Comparison of ENCODE assay signal across 26 cellular contexts in genomic region chr11:46215208-46215931, GRCh38.
"Had no signal": no experiment of that assay in that cellular context is flagged by ENCODE, and none has a peak within 500 bp of the region (broad histone marks: within the 10 kb centered on the region; RNA-seq: fewer than 3 reads in every experiment).

No MANE protein-coding gene starts in this region.

- DNase-seq: colonic mucosa; dermis blood vessel endothelial cell; effector memory CD4-positive, alpha-beta T cell; foreskin keratinocyte; heart left ventricle; left cardiac atrium; left lung; mesendoderm; midbrain; naive thymus-derived CD8-positive, alpha-beta T cell; pancreas; right lobe of liver; stimulated activated CD4-positive, alpha-beta T cell treated with anti-CD3 and anti-CD28 coated beads, Interleukin-15, amount 100 ng/mL, for 24 hours; stimulated activated CD4-positive, alpha-beta T cell treated with anti-CD3 and anti-CD28 coated beads, Interleukin-2, amount 100 ng/mL, for 48 hours; stimulated activated naive B cell treated with anti-CD40 and anti-IgM and Interleukin-4, amounts not matched to agents 10 μg/mL and 1 μg/mL and 100 μg/mL, for 72 hours; transverse colon; upper lobe of right lung; uterus had no signal

- H3K36me3 ChIP-seq: colonic mucosa, esophagus muscularis mucosa, gastroesophageal sphincter, heart left ventricle, left lung, neutrophil, pancreas, right lobe of liver, suprapubic skin, transverse colon, upper lobe of right lung, uterus had no signal

- H3K79me2 ChIP-seq: hepatocyte had no signal

- H3K27me3 ChIP-seq: colonic mucosa, esophagus muscularis mucosa, hepatocyte, left lung, neutrophil, pancreas, right lobe of liver, suprapubic skin, transverse colon, upper lobe of right lung, uterus had no signal

- H3K9me3 ChIP-seq: colonic mucosa, esophagus muscularis mucosa, gastroesophageal sphincter, heart left ventricle, left lung, neutrophil, pancreas, right lobe of liver, suprapubic skin, transverse colon, upper lobe of right lung, uterus had no signal

- H3K9me3 Mint-ChIP-seq: naive thymus-derived CD8-positive, alpha-beta T cell; neural crest cell; stimulated activated naive CD8-positive, alpha-beta T cell treated with anti-CD3 and anti-CD28 coated beads, Interleukin-15, Interleukin-2, amounts not matched to agents 100 ng/mL and 50 ng/mL, for 24 hours had no signal

- H3K36me3 Mint-ChIP-seq: naive thymus-derived CD8-positive, alpha-beta T cell; stimulated activated naive B cell treated with anti-CD40 and anti-IgM and Interleukin-4, amounts not matched to agents 10 μg/mL and 1 μg/mL and 100 μg/mL, for 72 hours had no signal

- H2AFZ ChIP-seq: hepatocyte had no signal

- H3K4me3 Mint-ChIP-seq: naive thymus-derived CD8-positive, alpha-beta T cell; neural crest cell; stimulated activated naive B cell treated with anti-CD40 and anti-IgM and Interleukin-4, amounts not matched to agents 10 μg/mL and 1 μg/mL and 100 μg/mL, for 72 hours; stimulated activated naive CD8-positive, alpha-beta T cell treated with anti-CD3 and anti-CD28 coated beads, Interleukin-15, Interleukin-2, amounts not matched to agents 100 ng/mL and 50 ng/mL, for 24 hours had no signal

- H3K4me3 ChIP-seq: hepatocyte, right lobe of liver, uterus had no signal

- H3K4me2 ChIP-seq: hepatocyte had no signal

- H3K4me1 ChIP-seq: colonic mucosa, foreskin keratinocyte, gastroesophageal sphincter, pancreas, right lobe of liver, suprapubic skin, upper lobe of right lung, uterus had no signal

- H3K27ac Mint-ChIP-seq: naive thymus-derived CD8-positive, alpha-beta T cell; progenitor cell of endocrine pancreas; stimulated activated naive B cell treated with anti-CD40 and anti-IgM and Interleukin-4, amounts not matched to agents 10 μg/mL and 1 μg/mL and 100 μg/mL, for 72 hours; stimulated activated naive CD8-positive, alpha-beta T cell treated with anti-CD3 and anti-CD28 coated beads, Interleukin-15, Interleukin-2, amounts not matched to agents 100 ng/mL and 50 ng/mL, for 24 hours had no signal

- ATAC-seq: foreskin keratinocyte; gastroesophageal sphincter; naive thymus-derived CD8-positive, alpha-beta T cell; stimulated activated naive B cell treated with anti-CD40 and anti-IgM and Interleukin-4, amounts not matched to agents 10 μg/mL and 1 μg/mL and 100 μg/mL, for 72 hours had no signal

- H3K27ac ChIP-seq: esophagus muscularis mucosa, foreskin keratinocyte, gastroesophageal sphincter, heart left ventricle, hepatocyte, left lung, neutrophil, pancreas, right lobe of liver, suprapubic skin, upper lobe of right lung, uterus had no signal
